ENCODE assay signal across 2 cellular contexts in genomic region chr15:77187751-77188464, GRCh38.
TF ChIP-seq lines count a peak whose summit lies in the region.

No MANE protein-coding gene starts in this region.

TF ChIP-seq in GM12878, 131 proteins besides CTCF, POLR2A, EP300 and RAD21 (continued from another document and continues in another):
- TF ChIP-seq BMI1 (IDR thresholded peaks at IDR 0.05; ENCODE audit: borderline replicate concordance) (peak; percentile 68; the same call in 1 of the 2 replicates), PML (IDR thresholded peaks at IDR 0.05; ENCODE audit: low read length) (peak; percentile 23; the same call in 1 of the 2 replicates), IKZF2 (IDR thresholded peaks at IDR 0.05) (peak; percentile 100), RELB (IDR thresholded peaks at IDR 0.05; ENCODE audit: low read depth) (peak; percentile 98), JUNB (IDR thresholded peaks at IDR 0.05) (peak; percentile 60), E2F4 (IDR thresholded peaks at IDR 0.05; ENCODE audit: low read depth, low read length) (no peak), CREM (IDR thresholded peaks at IDR 0.05; ENCODE audit: low read depth) (peak; percentile 85), ELK1 (IDR thresholded peaks at IDR 0.05; ENCODE audit: low read depth, low read length) (no peak), RUNX3 (IDR thresholded peaks at IDR 0.05; ENCODE audit: low read length) (peak; percentile 80), TARDBP (IDR thresholded peaks at IDR 0.05; ENCODE audit: borderline replicate concordance) (no peak), NBN (IDR thresholded peaks at IDR 0.05) (peak; percentile 64), MYC (IDR thresholded peaks at IDR 0.05; ENCODE audit: insufficient read depth, insufficient read length, insufficient replicate concordance, low read length, severe bottlenecking) (no peak), PBX3 (IDR thresholded peaks at IDR 0.05; ENCODE audit: insufficient replicate concordance, low read depth, low read length) (no peak), ZNF217 (IDR thresholded peaks at IDR 0.05) (peak; percentile 86), RBBP5 (conservative IDR thresholded peaks at IDR 0.05) (no peak), RB1 (IDR thresholded peaks at IDR 0.05; ENCODE audit: borderline replicate concordance) (no peak), BHLHE40 (IDR thresholded peaks at IDR 0.05; ENCODE audit: borderline replicate concordance in 1 of 2, low read depth in 2 of 2, low read length in 1 of 2) (peak in 1 of 2 experiments; percentile 14; a peak in 1 of 4 replicates), ATF2 (IDR thresholded peaks at IDR 0.05; ENCODE audit: low read length) (0 out of 2 replicates have a peak, but pooled peaks have one; percentile 66), MTA2 (IDR thresholded peaks at IDR 0.05; ENCODE audit: low read depth) (peak; percentile 87), EED (IDR thresholded peaks at IDR 0.05; ENCODE audit: low read depth) (peak; percentile 99), MEF2B (IDR thresholded peaks at IDR 0.05; ENCODE audit: partially characterized antibody, poor library complexity, severe bottlenecking) (peak; percentile 48), E2F8 (IDR thresholded peaks at IDR 0.05; ENCODE audit: low read depth, partially characterized antibody) (peak; percentile 60)

TF ChIP-seq in liver, 16 proteins besides CTCF, POLR2A, EP300 and RAD21 (continued from another document):
- TF ChIP-seq REST (IDR thresholded peaks at IDR 0.05) (no peak), SP1 (IDR thresholded peaks at IDR 0.05) (peak; percentile 39), FOXA1 (IDR thresholded peaks at IDR 0.05) (no peak), FOXA2 (IDR thresholded peaks at IDR 0.05) (no peak), EGR1 (IDR thresholded peaks at IDR 0.05; ENCODE audit: low read depth in 2 of 2) (no peak), HNF4A (conservative IDR thresholded peaks at IDR 0.05) (no peak), ATF3 (IDR thresholded peaks at IDR 0.05) (no peak), HNF4G (IDR thresholded peaks at IDR 0.05) (no peak), NR2F2 (IDR thresholded peaks at IDR 0.05) (peak; percentile 58), JUND (IDR thresholded peaks at IDR 0.05) (peak; percentile 64 to 73), GABPA (IDR thresholded peaks at IDR 0.05 in 1 of 2, conservative IDR thresholded peaks at IDR 0.05 in 1 of 2) (no peak)
